Comparison of ENCODE assay signal across 11 cellular contexts in the genomic region with DNA sequence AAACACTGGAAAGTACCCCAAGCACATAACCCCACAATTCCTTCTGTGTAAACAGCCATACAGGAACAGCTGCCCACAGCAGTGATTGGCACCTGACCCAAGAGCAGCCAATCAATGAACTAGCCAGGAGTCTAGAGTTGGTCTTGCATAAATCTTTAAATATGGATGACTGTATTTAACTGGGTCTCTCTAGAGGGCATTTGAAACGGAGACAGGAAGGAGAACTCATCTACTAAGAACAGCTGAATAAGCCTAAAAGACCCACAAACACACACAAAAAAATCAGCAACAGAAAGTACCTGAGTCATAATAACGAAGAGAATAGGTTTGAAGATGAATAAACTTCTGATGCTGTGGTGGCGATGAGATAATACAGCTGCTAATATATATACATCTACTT.
DNase-seq lines count a peak whose midpoint lies in the region; ATAC-seq lines count a peak whose summit lies in the region.
"Had no signal": no experiment of that assay in that cellular context is flagged by ENCODE, and none has a peak within 500 bp of the region (broad histone marks: within the 10 kb centered on the region; RNA-seq: fewer than 3 reads in every experiment).

No MANE protein-coding gene starts in this region.

- ATAC-seq in activated CD4-positive, CD25-positive, alpha-beta regulatory T cell treated with anti-CD3 and anti-CD28 coated beads, Interleukin-2, amount 50 U/mL, for 24 hours = peak; percentile 81 to 87
- ATAC-seq in GM21390 (IDR thresholded peaks at IDR 0.05; ENCODE audit: unreplicated experiment) (peak; percentile 47), HG03342 (IDR thresholded peaks at IDR 0.05; ENCODE audit: unreplicated experiment) (peak; percentile 51)

- no peak for DNase-seq in activated CD4-positive, CD25-positive, alpha-beta regulatory T cell (lab: John Stamatoyannopoulos, UW)
- DNase-seq in germinal center (ENCODE audit: low spot score) = peak; percentile 22
- DNase-seq in KBM-7 = no peak
- no peak for DNase-seq in cerebellar cortex (ENCODE audit: low spot score)
- DNase-seq in iPS-NIHi7 (ENCODE audit: extremely low spot score) = no peak
- DNase-seq: 8988T; activated CD4-positive, alpha-beta T cell treated with anti-CD3 and anti-CD28 coated beads for 4 hours; NCI-H1092 had no signal

- in situ Hi-C loops in KBM-7 (cut with MboI; ENCODE audit: low pct_unique_long_range_greater_than_20kb, low sequenced_read_pairs) = no loop called here
